In the genomic region with DNA sequence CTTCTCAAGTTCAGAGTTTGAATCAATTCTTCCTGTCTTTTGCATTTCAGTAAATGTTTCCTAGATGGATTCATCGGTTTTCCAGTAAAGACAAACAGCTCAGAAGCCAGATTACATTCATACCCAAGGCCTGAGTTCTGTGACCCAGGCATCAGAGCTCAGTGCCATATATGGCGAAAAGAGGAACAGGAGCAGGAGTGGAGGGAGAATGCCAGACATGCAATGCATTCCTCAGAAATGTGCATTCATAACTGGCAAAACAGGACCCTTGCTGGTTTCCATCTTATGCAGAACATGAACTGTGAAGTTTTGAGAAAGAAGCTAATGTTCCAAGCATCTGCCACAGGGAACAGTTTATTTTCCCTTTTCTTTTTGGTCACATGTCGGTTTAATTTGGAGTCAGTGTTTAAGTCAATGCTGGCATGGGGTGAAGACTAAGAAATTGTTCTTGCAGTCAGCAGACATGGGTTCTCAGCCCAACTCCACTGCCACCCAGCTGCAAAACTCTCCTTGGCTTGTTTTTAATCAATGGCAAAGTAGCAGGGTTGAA, we compare ENCODE assay signal across 8 cellular contexts.
DNase-seq lines count a peak whose midpoint lies in the region; ATAC-seq, FAIRE-seq and TF ChIP-seq lines count a peak whose summit lies in the region.

No MANE protein-coding gene starts in this region.

- TF ChIP-seq EP300 in sigmoid colon (IDR thresholded peaks at IDR 0.05), result peak in 3 of 4 donors; percentile 41 to 93 (median 77)

- peak; percentile 43 to 45 for ATAC-seq in left cardiac atrium

- no peak for TF ChIP-seq CTCF in sigmoid colon (IDR thresholded peaks at IDR 0.05)
- TF ChIP-seq CTCF in D721Med (IDR thresholded peaks at IDR 0.05; ENCODE audit: insufficient read depth, missing control alignments), result no peak

- 73 to 76% methylated on average over 3 of the region's 3 CpGs for WGBS in sigmoid colon, 2 donors

- peak overlapping the region; percentile 88 to 94 (median 90) for H3K27ac ChIP-seq in sigmoid colon

- H3K27me3 ChIP-seq in sigmoid colon, result no peaks in the 10 kb centered on the region

- peaks cover 0 to 97% (median 95%) of the 10 kb centered on the region in 4 donors for H3K4me1 ChIP-seq in sigmoid colon

- TF ChIP-seq POLR2A in sigmoid colon (IDR thresholded peaks at IDR 0.05), result no peak

- intact Hi-C loops in left cardiac atrium (cut with DNase I) (no loop called here), sigmoid colon (cut with DNase I) (loop anchor here (5.0 kb wide), 1 partner anchor 218 kb away; no protein-coding TSS in a partner anchor)

- no peaks in the 10 kb centered on the region for H3K36me3 ChIP-seq in sigmoid colon

- no peak for FAIRE-seq in D721Med (lab: Jason Lieb, UNC)

- no peak overlapping the region for H3K4me3 ChIP-seq in sigmoid colon

- DNase-seq in GM03348 (ENCODE audit: low spot score) (peak; percentile 76), SKM-1 (lab: John Stamatoyannopoulos, UW; ENCODE audit: unreplicated experiment) (peak; percentile 45), left cardiac atrium (no peak), sigmoid colon (no peak), DMS153 (lab: John Stamatoyannopoulos, UW) (no peak), NCI-H2029 treated with DMSO at 0.1 percent for 48 hours (lab: John Stamatoyannopoulos, UW) (no peak), SW480 (ENCODE audit: low spot score) (no peak), D721Med (ENCODE audit: insufficient read length, low spot score) (no peak)

- H3K9me3 ChIP-seq in sigmoid colon, result no peaks in the 10 kb centered on the region

Comparison
In these comparisons a context has a peak if more than half of its experiments do, and no peak if none do; other contexts are left out.
1. DNase-seq: peak in GM03348 (single experiment) and SKM-1 (single experiment); none in left cardiac atrium (single experiment), sigmoid colon (single experiment), DMS153 (single experiment), NCI-H2029 treated with DMSO at 0.1 percent for 48 hours (single experiment), SW480 (single experiment) and D721Med (single experiment).